33 cellular contexts compared by ENCODE assay signal in the genomic region with DNA sequence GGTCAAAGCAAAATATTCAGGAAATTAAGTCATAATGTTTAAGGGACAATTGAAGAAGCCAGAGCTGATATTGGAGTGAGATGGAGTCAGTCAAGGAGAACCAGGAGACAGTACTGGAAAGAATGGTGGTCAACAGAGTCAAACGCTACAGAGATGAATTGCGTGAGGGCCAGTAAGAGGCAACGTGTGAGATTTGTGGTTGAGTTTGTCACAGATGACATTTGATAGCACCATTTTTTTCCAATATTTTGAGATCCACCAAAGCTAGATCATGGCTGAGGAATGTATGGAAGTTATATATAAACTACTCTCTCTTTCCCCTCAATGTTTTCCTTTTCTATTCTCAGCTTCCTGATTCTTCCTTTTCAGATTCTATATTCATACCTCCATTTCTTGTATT.
"Had no signal": no experiment of that assay in that cellular context is flagged by ENCODE, and none has a peak within 500 bp of the region (broad histone marks: within the 10 kb centered on the region; RNA-seq: fewer than 3 reads in every experiment).

No MANE protein-coding gene starts in this region.

- H3K4me1 Mint-ChIP-seq: activated B cell treated with CpG ODN at 0.5 μM for 24 hours; activated naive CD8-positive, alpha-beta T cell treated with anti-CD3 and anti-CD28 coated beads for 36 hours; activated T-helper 17 cell treated with anti-CD3 and anti-CD28 coated beads, Interleukin-2, amount 50 U/mL, for 72 hours; brain had no signal

- H3K27me3 Mint-ChIP-seq: activated B cell treated with CpG ODN at 0.5 μM for 24 hours; activated CD4-positive, alpha-beta memory T cell treated with anti-CD3 and anti-CD28 coated beads for 36 hours; activated naive CD8-positive, alpha-beta T cell treated with anti-CD3 and anti-CD28 coated beads for 36 hours; activated T-helper 17 cell treated with anti-CD3 and anti-CD28 coated beads, Interleukin-2, amount 50 U/mL, for 72 hours; brain had no signal

- H3K4me2 ChIP-seq: PC-9 had no signal

- H3K9me3 Mint-ChIP-seq: activated naive CD8-positive, alpha-beta T cell treated with anti-CD3 and anti-CD28 coated beads for 36 hours; brain had no signal

- H3K27ac Mint-ChIP-seq: activated B cell treated with CpG ODN at 0.5 μM for 24 hours; activated CD4-positive, alpha-beta memory T cell treated with anti-CD3 and anti-CD28 coated beads for 36 hours; activated naive CD8-positive, alpha-beta T cell treated with anti-CD3 and anti-CD28 coated beads for 36 hours; activated T-cell treated with anti-CD3 and anti-CD28 coated beads, Interleukin-2, amount 50 U/mL, for 72 hours; activated T-helper 17 cell treated with anti-CD3 and anti-CD28 coated beads, Interleukin-2, amount 50 U/mL, for 72 hours; brain had no signal

- DNase-seq: activated B cell treated with CpG ODN at 0.5 μM for 24 hours; activated CD4-positive, alpha-beta memory T cell treated with anti-CD3 and anti-CD28 coated beads for 36 hours; activated CD4-positive, alpha-beta T cell treated with anti-CD3 and anti-CD28 coated beads for 4 hours; activated CD4-positive, alpha-beta T cell treated with anti-CD3 and anti-CD28 coated beads, Interleukin-2, amount 50 U/mL, for 1 hour; activated CD4-positive, CD25-positive, alpha-beta regulatory T cell treated with anti-CD3 and anti-CD28 coated beads, Interleukin-2, amount 50 U/mL, for 72 hours; activated CD8-positive, alpha-beta memory T cell treated with anti-CD3 and anti-CD28 coated beads for 24 hours; activated effector memory CD4-positive, alpha-beta T cell treated with anti-CD3 and anti-CD28 coated beads, Interleukin-2, amount 50 U/mL, for 16 hours; activated naive CD4-positive, alpha-beta T cell; activated naive CD4-positive, alpha-beta T cell treated with anti-CD3 and anti-CD28 coated beads, Interleukin-2, amount 50 U/mL, for 16 hours; activated naive CD8-positive, alpha-beta T cell treated with anti-CD3 and anti-CD28 coated beads for 36 hours; activated T-cell treated with anti-CD3 and anti-CD28 coated beads, Interleukin-2, amount 50 U/mL, for 1 hour; activated T-cell treated with anti-CD3 and anti-CD28 coated beads, Interleukin-2, amount 50 U/mL, for 72 hours; KG1; MG63; NCI-H1092; NCI-H1436 treated with DMSO at 0.1 percent for 48 hours; NCI-H1694 treated with DMSO at 0.1 percent for 48 hours; NCI-H2029; NCI-H2171; NCI-H510A; NCI-H526; NCI-H748 treated with DMSO at 0.1 percent for 48 hours; NK-92 treated with Interleukin-12 subunit alpha and Interleukin-12 subunit beta, amount 100 ng/mL, for 24 hours; PC-9; Right ventricle myocardium superior; SW 1271; T-helper 1 cell; T-helper 2 cell; T-helper 9 cell had no signal

- H3K36me3 Mint-ChIP-seq: activated CD4-positive, alpha-beta memory T cell treated with anti-CD3 and anti-CD28 coated beads for 36 hours; activated naive CD8-positive, alpha-beta T cell treated with anti-CD3 and anti-CD28 coated beads for 36 hours; brain had no signal

- H3K27ac ChIP-seq: cardiac muscle cell, PC-9, VCaP had no signal

- H3K4me3 Mint-ChIP-seq: activated B cell treated with CpG ODN at 0.5 μM for 24 hours; activated CD4-positive, alpha-beta memory T cell treated with anti-CD3 and anti-CD28 coated beads for 36 hours; activated naive CD8-positive, alpha-beta T cell treated with anti-CD3 and anti-CD28 coated beads for 36 hours; activated T-cell treated with anti-CD3 and anti-CD28 coated beads, Interleukin-2, amount 50 U/mL, for 72 hours; activated T-helper 17 cell treated with anti-CD3 and anti-CD28 coated beads, Interleukin-2, amount 50 U/mL, for 72 hours; brain had no signal

- H3K4me3 ChIP-seq: cardiac muscle cell, MG63, PC-9 had no signal

- H3K9me3 ChIP-seq: MG63 had no signal

- H2AFZ ChIP-seq: PC-9 had no signal

- H3K36me3 ChIP-seq: cardiac muscle cell, MG63 had no signal

- H3K27me3 ChIP-seq: cardiac muscle cell, MG63 had no signal
